19 cellular contexts compared by ENCODE assay signal in genomic region chr10:67550838-67551402, GRCh38.
A peak's percentile ranks its signal among the peaks of the same experiment; 100 is the strongest.
DNase-seq lines count a peak whose midpoint lies in the region; ATAC-seq, FAIRE-seq and TF ChIP-seq lines count a peak whose summit lies in the region.
"Had no signal": no experiment of that assay in that cellular context is flagged by ENCODE, and none has a peak within 500 bp of the region (broad histone marks: within the 10 kb centered on the region; RNA-seq: fewer than 3 reads in every experiment).

No MANE protein-coding gene starts in this region.

- DNase-seq in HCT116 (ENCODE audit: low read depth, low spot score) (no peak), PC-3 (no peak), dedifferentiated amniotic fluid mesenchymal stem cell (ENCODE audit: extremely low spot score) (peak; percentile 6), nephron progenitor cell (peak; percentile 6), GM12891 (ENCODE audit: insufficient read length, low spot score) (no peak), DMS79 (lab: John Stamatoyannopoulos, UW) (no peak)
- DNase-seq in stimulated activated CD4-positive, alpha-beta T cell treated with anti-CD3 and anti-CD28 coated beads, Interleukin-2, amount 100 ng/mL, for 48 hours = no peak
- DNase-seq: CD4-positive, CD25-positive, alpha-beta regulatory T cell; DND-41; H9; KG1; NCI-H1092 treated with DMSO at 0.1 percent for 48 hours; NCI-H146; NCI-H2029 treated with DMSO at 0.1 percent for 48 hours; NCI-H226; NCI-H510A treated with DMSO at 0.1 percent for 48 hours; NCI-H748 treated with DMSO at 0.1 percent for 48 hours; SHP77 had no signal

- H3K79me2 ChIP-seq in HCT116 (ENCODE audit: insufficient read depth, low read length) = no peaks in the 10 kb centered on the region
- no peaks in the 10 kb centered on the region for H3K79me2 ChIP-seq in PC-3 (ENCODE audit: low read length)

- no peak overlapping the region for H3K4me3 ChIP-seq in HCT116 (replicated peaks in 1 of 2; ENCODE audit: low read depth in 1 of 2, low read length in 2 of 2)
- no peak overlapping the region for H3K4me3 ChIP-seq in PC-3 (ENCODE audit: low read length)
- H3K4me3 ChIP-seq: GM12878 had no signal

- H3K36me3 ChIP-seq in HCT116 (ENCODE audit: control insufficient read depth in 1 of 2, insufficient read depth in 2 of 2, low read length in 2 of 2) = no peaks in the 10 kb centered on the region
- no peaks in the 10 kb centered on the region for H3K36me3 ChIP-seq in PC-3 (ENCODE audit: low read depth, low read length)

- no peak overlapping the region for H3K27ac Mint-ChIP-seq in nephron progenitor cell
- H3K27ac Mint-ChIP-seq: CD4-positive, CD25-positive, alpha-beta regulatory T cell; H9 had no signal

- H4K20me1 ChIP-seq in HCT116 (ENCODE audit: insufficient read depth) (no peaks in the 10 kb centered on the region), PC-3 (ENCODE audit: low read length) (no peaks in the 10 kb centered on the region)

- H3K27me3 Mint-ChIP-seq in nephron progenitor cell (ENCODE audit: low read depth, poor library complexity) = peaks cover 9% of the 10 kb centered on the region
- H3K27me3 Mint-ChIP-seq: CD4-positive, CD25-positive, alpha-beta regulatory T cell had no signal

- H3K4me1 ChIP-seq in HCT116 (ENCODE audit: control insufficient read depth in 1 of 2, insufficient read depth in 2 of 2, low read length in 2 of 2) (no peaks in the 10 kb centered on the region), PC-3 (ENCODE audit: insufficient read depth, low read length) (no peaks in the 10 kb centered on the region)

- no peak overlapping the region for H2AFZ ChIP-seq in HCT116 (ENCODE audit: low read depth, low read length, poor library complexity, severe bottlenecking)
- no peak overlapping the region for H2AFZ ChIP-seq in PC-3 (ENCODE audit: low read length)

- H3K27ac ChIP-seq in HCT116 (ENCODE audit: low read depth, low read length) (no peak overlapping the region), PC-3 (ENCODE audit: low read length) (no peak overlapping the region)

- H3K4me3 Mint-ChIP-seq in nephron progenitor cell = no peak overlapping the region
- H3K4me3 Mint-ChIP-seq: CD4-positive, CD25-positive, alpha-beta regulatory T cell; H9 had no signal

- POLR2A ChIA-PET in HCT116 (lab: Charles Lee) (no interaction called here), PC-3 (lab: Charles Lee; ENCODE audit: unreplicated experiment) (no interaction called here)

- H3K4me2 ChIP-seq in HCT116 (ENCODE audit: low read length) (no peak overlapping the region), PC-3 (ENCODE audit: low read length) (no peak overlapping the region)

- no peaks in the 10 kb centered on the region for H3K4me1 Mint-ChIP-seq in nephron progenitor cell
- H3K4me1 Mint-ChIP-seq: CD4-positive, CD25-positive, alpha-beta regulatory T cell; H9 had no signal

- no peaks in the 10 kb centered on the region for H3F3A ChIP-seq in PC-3 (ENCODE audit: low read length, unreplicated experiment)

- CTCF ChIA-PET in HCT116 (lab: Charles Lee) (no interaction called here), PC-3 (lab: Charles Lee) (no interaction called here)

- no peak for FAIRE-seq in GM12891 (lab: Jason Lieb, UNC)
- FAIRE-seq: GM12878 had no signal

- RAD21 ChIA-PET in HCT116 (lab: Charles Lee; ENCODE audit: low non-redundant PET in 1 of 2, low total read pairs in 2 of 2, uncharacterized antibody in 2 of 2, unreplicated experiment in 2 of 2) = no interaction called here

- TF ChIP-seq CTCF in HCT116 (IDR thresholded peaks at IDR 0.05 in 2 of 3, conservative IDR thresholded peaks at IDR 0.05 in 1 of 3; ENCODE audit: borderline replicate concordance in 1 of 3, insufficient read depth in 1 of 3, low read depth in 2 of 3, low read length in 2 of 3) = no peak
- TF ChIP-seq CTCF in PC-3 (conservative IDR thresholded peaks at IDR 0.05; ENCODE audit: low read depth, low read length) = no peak
- no peak for TF ChIP-seq CTCF in nephron progenitor cell (IDR thresholded peaks at IDR 0.05)

- no peak for TF ChIP-seq RAD21 in HCT116 (IDR thresholded peaks at IDR 0.05; ENCODE audit: low read depth)

- peaks cover 11% of the 10 kb centered on the region for H3K9me3 Mint-ChIP-seq in nephron progenitor cell

- no peaks in the 10 kb centered on the region for H3K9me2 ChIP-seq in HCT116 (ENCODE audit: insufficient read depth)
- H3K9me2 ChIP-seq in PC-3 (replicated peaks; ENCODE audit: low read length) = no peaks in the 10 kb centered on the region

- H3K9me3 ChIP-seq in HCT116 (ENCODE audit: control insufficient read depth in 1 of 2, insufficient read depth in 1 of 2, low read depth in 1 of 2, low read length in 2 of 2) (no peaks in the 10 kb centered on the region), PC-3 (ENCODE audit: low read length) (no peaks in the 10 kb centered on the region)

- H3K9ac ChIP-seq in HCT116 (ENCODE audit: low read length) = no peak overlapping the region
- H3K9ac ChIP-seq in PC-3 (ENCODE audit: low read length) = no peak overlapping the region

- peak; percentile 74 for ATAC-seq in HCT116
- peak; percentile 63 for ATAC-seq in PC-3
- ATAC-seq: GM12878 had no signal

- BruUV-seq in HCT116 (replicated peaks; lab: Mats Ljungman, UMichigan) = no TSS peak
- no TSS peak for BruUV-seq in PC-3 (replicated peaks; lab: Mats Ljungman, UMichigan)

- H3K27me3 ChIP-seq in HCT116 (ENCODE audit: insufficient read depth, low read length) = no peaks in the 10 kb centered on the region
- peaks cover 68% of the 10 kb centered on the region for H3K27me3 ChIP-seq in PC-3 (ENCODE audit: low read length)

- intact Hi-C loops in HCT116 (cut with micrococcal nuclease) (no loop called here), PC-3 (cut with micrococcal nuclease) (no loop called here)

- TF ChIP-seq POLR2A in HCT116 (IDR thresholded peaks at IDR 0.05; ENCODE audit: borderline replicate concordance, extremely low read depth, insufficient read depth, insufficient read length) = no peak
- TF ChIP-seq POLR2A in GM12891 (IDR thresholded peaks at IDR 0.05; ENCODE audit: low read depth, low read length) = no peak

- no peaks in the 10 kb centered on the region for H3K36me3 Mint-ChIP-seq in nephron progenitor cell (ENCODE audit: low read depth)
- H3K36me3 Mint-ChIP-seq: CD4-positive, CD25-positive, alpha-beta regulatory T cell had no signal

TF ChIP-seq in HCT116, 20 proteins besides CTCF, POLR2A, EP300 and RAD21:
- TF ChIP-seq TCF7L2 (IDR thresholded peaks at IDR 0.05; ENCODE audit: borderline replicate concordance, extremely low read depth, insufficient read depth, insufficient read length) = no peak
- TF ChIP-seq POLR2AphosphoS5 (IDR thresholded peaks at IDR 0.05; ENCODE audit: low read depth, low read length) = no peak
- no peak for TF ChIP-seq MAX (IDR thresholded peaks at IDR 0.05)
- TF ChIP-seq YY1 (IDR thresholded peaks at IDR 0.05; ENCODE audit: extremely low read depth, insufficient replicate concordance, low read depth, low read length) = no peak
- no peak for TF ChIP-seq EGR1 (IDR thresholded peaks at IDR 0.05; ENCODE audit: low read depth)
TF ChIP-seq in HCT116: peak in this region for 0.

TF ChIP-seq in GM12891, 5 proteins besides CTCF, POLR2A, EP300 and RAD21:
- no peak for TF ChIP-seq SPI1 (IDR thresholded peaks at IDR 0.05; ENCODE audit: low read depth, low read length)
- TF ChIP-seq POLR2AphosphoS5 (IDR thresholded peaks at IDR 0.05; ENCODE audit: low read depth, low read length) = no peak
- no peak for TF ChIP-seq TAF1 (IDR thresholded peaks at IDR 0.05; ENCODE audit: low read depth, low read length)
- TF ChIP-seq POU2F2 (IDR thresholded peaks at IDR 0.05; ENCODE audit: low read depth, low read length) = no peak
- TF ChIP-seq PAX5 (IDR thresholded peaks at IDR 0.05; ENCODE audit: insufficient read depth, low read length, severe bottlenecking) = no peak
TF ChIP-seq in GM12891: peak in this region for 0.

Comparison
In these comparisons a context has a peak if more than half of its experiments do, and no peak if none do; other contexts are left out.
1. DNase-seq: peak in dedifferentiated amniotic fluid mesenchymal stem cell (single experiment) and nephron progenitor cell (single experiment); none in HCT116 (single experiment), PC-3 (single experiment), GM12891 (single experiment), DMS79 (single experiment) and stimulated activated CD4-positive, alpha-beta T cell treated with anti-CD3 and anti-CD28 coated beads, Interleukin-2, amount 100 ng/mL, for 48 hours (0 of 2).